ENCODE assay signal across 18 cellular contexts in genomic region chr16:73183678-73184092, GRCh38.
DNase-seq lines count a peak whose midpoint lies in the region; ATAC-seq, FAIRE-seq and TF ChIP-seq lines count a peak whose summit lies in the region.
"Had no signal": no experiment of that assay in that cellular context is flagged by ENCODE, and none has a peak within 500 bp of the region (broad histone marks: within the 10 kb centered on the region; RNA-seq: fewer than 3 reads in every experiment).

No MANE protein-coding gene starts in this region.

- H3K9ac ChIP-seq in kidney (ENCODE audit: low read length in 2 of 2): no peak overlapping the region

- intact Hi-C loops in kidney (cut with DNase I): no loop called here

- ATAC-seq in left lobe of liver: peak; percentile 28
- ATAC-seq: GM12878; naive thymus-derived CD8-positive, alpha-beta T cell had no signal

- no peak for FAIRE-seq in kidney (lab: Jason Lieb, UNC)
- FAIRE-seq: GM12878 had no signal

- H3K27ac ChIP-seq in kidney (ENCODE audit: low read depth in 2 of 2, low read length in 2 of 2): no peak overlapping the region
- H3K27ac ChIP-seq: epithelial cell of prostate, vagina had no signal

- TF ChIP-seq CTCF in HFF-Myc (IDR thresholded peaks at IDR 0.05; ENCODE audit: low read depth, low read length, missing control alignments) (peak; percentile 34), fibroblast of the aortic adventitia (IDR thresholded peaks at IDR 0.05; ENCODE audit: insufficient read depth, low read length) (peak; percentile 0), kidney (IDR thresholded peaks at IDR 0.05; ENCODE audit: borderline replicate concordance, extremely low read depth, insufficient read depth) (no peak)

- no peaks in the 10 kb centered on the region for H3K36me3 ChIP-seq in kidney (ENCODE audit: control insufficient read depth in 1 of 2, insufficient read depth in 2 of 2, low read length in 2 of 2)
- H3K36me3 ChIP-seq: vagina had no signal

- H3K4me3 ChIP-seq in HFF-Myc (replicated peaks; ENCODE audit: low read depth, low read length) (no peak overlapping the region), fibroblast of the aortic adventitia (ENCODE audit: low read depth, low read length) (no peak overlapping the region), kidney (ENCODE audit: low read length in 2 of 2) (no peak overlapping the region)
- H3K4me3 ChIP-seq: GM12878, vagina had no signal

- no peaks in the 10 kb centered on the region for H3K9me3 ChIP-seq in kidney (ENCODE audit: control insufficient read depth in 1 of 2, low read length in 2 of 2)
- H3K9me3 ChIP-seq: vagina had no signal

- DNase-seq in AG08395 (ENCODE audit: low spot score) (peak; percentile 53), HFF-Myc (ENCODE audit: extremely low read depth, low read depth) (peak; percentile 48), fibroblast of the aortic adventitia (ENCODE audit: low read depth) (peak; percentile 68), left lobe of liver (ENCODE audit: low spot score) (no peak), kidney (no peak), NCI-H82 treated with DMSO at 0.1 percent for 48 hours (lab: John Stamatoyannopoulos, UW; ENCODE audit: unreplicated experiment) (no peak), T1000 (lab: John Stamatoyannopoulos, UW) (no peak), hepatic stellate cell (ENCODE audit: low spot score) (no peak)
- DNase-seq: DMS 273 treated with DMSO at 0.1 percent for 48 hours; GDM1; mammary epithelial cell; naive thymus-derived CD8-positive, alpha-beta T cell; NCI-H1694 treated with DMSO at 0.1 percent for 48 hours; NCI-H226; substantia nigra had no signal

- no peaks in the 10 kb centered on the region for H3K4me1 ChIP-seq in kidney (ENCODE audit: control insufficient read depth in 1 of 2, insufficient read depth in 1 of 2, low read depth in 1 of 2, low read length in 2 of 2)

Comparison
In these comparisons a context has a peak if more than half of its experiments do, and no peak if none do; other contexts are left out.
1. DNase-seq: peak in AG08395 (single experiment), HFF-Myc (single experiment) and fibroblast of the aortic adventitia (single experiment); none in left lobe of liver (single experiment), kidney (single experiment), NCI-H82 treated with DMSO at 0.1 percent for 48 hours (single experiment), T1000 (single experiment) and hepatic stellate cell (single experiment).